8 cellular contexts compared by ENCODE assay signal in genomic region chr22:44701824-44702478, GRCh38. TPM values are rescaled to one million over a fixed set of nuclear protein-coding genes. Genes with fewer than 3 reads are reported as not detected.
DNase-seq lines count a peak whose midpoint lies in the region; ATAC-seq and TF ChIP-seq lines count a peak whose summit lies in the region.

A gene with protein sequence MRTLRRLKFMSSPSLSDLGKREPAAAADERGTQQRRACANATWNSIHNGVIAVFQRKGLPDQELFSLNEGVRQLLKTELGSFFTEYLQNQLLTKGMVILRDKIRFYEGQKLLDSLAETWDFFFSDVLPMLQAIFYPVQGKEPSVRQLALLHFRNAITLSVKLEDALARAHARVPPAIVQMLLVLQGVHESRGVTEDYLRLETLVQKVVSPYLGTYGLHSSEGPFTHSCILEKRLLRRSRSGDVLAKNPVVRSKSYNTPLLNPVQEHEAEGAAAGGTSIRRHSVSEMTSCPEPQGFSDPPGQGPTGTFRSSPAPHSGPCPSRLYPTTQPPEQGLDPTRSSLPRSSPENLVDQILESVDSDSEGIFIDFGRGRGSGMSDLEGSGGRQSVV (plus strand): TSS chr22:44702204. CDS start chr22:44702475, 271 bp downstream.

- H3K4me3 ChIP-seq in BE2C (ENCODE audit: low read depth, low read length) (peak within 1 kb of the TSS; percentile 45), SJSA1 (peak within 1 kb of the TSS; percentile 58), thymus (ENCODE audit: low read length) (peak within 1 kb of the TSS; percentile 69)

- peaks cover 35% of the 10 kb centered on the region for H3K4me1 Mint-ChIP-seq in osteocyte (ENCODE audit: unreplicated experiment)

- no peaks in the 10 kb centered on the region for H3K9me3 ChIP-seq in BE2C
- H3K9me3 ChIP-seq in SJSA1 (replicated peaks), result no peaks in the 10 kb centered on the region
- no peaks in the 10 kb centered on the region for H3K9me3 ChIP-seq in thymus (ENCODE audit: control insufficient read depth)

- H3K36me3 Mint-ChIP-seq in osteocyte (ENCODE audit: unreplicated experiment), result no peaks in the 10 kb centered on the region

- TF ChIP-seq CTCF in BE2C (IDR thresholded peaks at IDR 0.05; ENCODE audit: low read depth, low read length) (no peak), osteocyte (IDR thresholded peaks at IDR 0.05) (no peak)

- peak; percentile 87 for DNase-seq in BE2C
- peak; percentile 80 for DNase-seq in GM19240 (ENCODE audit: insufficient read length, low spot score)
- peak; percentile 39 to 80 for DNase-seq in SJSA1 (ENCODE audit: low read depth in 1 of 2, low spot score in 2 of 2)
- DNase-seq in activated naive CD4-positive, alpha-beta T cell (lab: John Stamatoyannopoulos, UW), result peak; percentile 49 to 77 (median 66)
- peak; percentile 31 for DNase-seq in globus pallidus (ENCODE audit: low spot score)
- peak; percentile 90 for DNase-seq in osteocyte (ENCODE audit: extremely low spot score, unreplicated experiment)

- no peaks in the 10 kb centered on the region for H3K9me3 Mint-ChIP-seq in osteocyte (ENCODE audit: unreplicated experiment)

- H3K27me3 ChIP-seq in BE2C, result peaks cover 15% of the 10 kb centered on the region
- peaks cover 4% of the 10 kb centered on the region; the same call in 1 of the 2 replicates for H3K27me3 ChIP-seq in SJSA1 (replicated peaks)
- H3K27me3 ChIP-seq in thymus (ENCODE audit: control insufficient read depth, insufficient read depth), result peaks cover 11% of the 10 kb centered on the region

- peak within 1 kb of the TSS; percentile 28 for H3K27ac Mint-ChIP-seq in osteocyte (ENCODE audit: unreplicated experiment)

- peak within 1 kb of the TSS; percentile 78 for H3K4me3 Mint-ChIP-seq in osteocyte (ENCODE audit: unreplicated experiment)

- H3K4me1 ChIP-seq in BE2C (peaks cover 5% of the 10 kb centered on the region), SJSA1 (replicated peaks) (peaks cover 59% of the 10 kb centered on the region), thymus (ENCODE audit: control insufficient read depth, insufficient read depth, low read length) (peaks cover 8% of the 10 kb centered on the region)

- 0 out of 2 replicates have a peak within 1 kb of the TSS, but pooled peaks have one; percentile 25 for H3K27ac ChIP-seq in SJSA1
- no peak within 1 kb of the TSS for H3K27ac ChIP-seq in thymus (ENCODE audit: low read depth)

- H3K36me3 ChIP-seq in BE2C (no peaks in the 10 kb centered on the region), SJSA1 (no peaks in the 10 kb centered on the region), thymus (ENCODE audit: control insufficient read depth, insufficient read depth) (no peaks in the 10 kb centered on the region)

- no peaks in the 10 kb centered on the region for H3K27me3 Mint-ChIP-seq in osteocyte (ENCODE audit: unreplicated experiment)

- peak; percentile 64 for ATAC-seq in HG03521 (IDR thresholded peaks at IDR 0.05; ENCODE audit: unreplicated experiment)

- WGBS in thymus, result under 1% methylated on average over 88 of the region's 88 CpGs

RNA-seq across cellular contexts. Expression of the gene that starts here (rescaled TPM):
- polyA plus RNA-seq in BE2C (2012; ENCODE audit: insufficient read depth, insufficient read length, low read depth), result 8.3 TPM
- 6.1 and 13.7 TPM in 2 replicates for total RNA-seq in SJSA1 (2014; rRNA removed; shearing (Covaris generic))
- 13.5 and 14.8 TPM in 2 replicates for total RNA-seq in osteocyte
- 16.2 TPM for polyA plus RNA-seq in thymus

Comparison
In these comparisons a context has a peak if more than half of its experiments do, and no peak if none do; other contexts are left out.
1. DNase-seq: peak in every context shown above with its lines; median percentile 90 in osteocyte; 87 in BE2C; 80 in GM19240; 66 in activated naive CD4-positive, alpha-beta T cell; 60 in SJSA1; 31 in globus pallidus.